In genomic region chr10:27747096-27747451, GRCh38 we compare ENCODE assay signal across 12 cellular contexts. TPM values are rescaled to one million over a fixed set of nuclear protein-coding genes. Genes with fewer than 3 reads are reported as not detected.
DNase-seq lines count a peak whose midpoint lies in the region; TF ChIP-seq lines count a peak whose summit lies in the region.
"Had no signal": no experiment of that assay in that cellular context is flagged by ENCODE, and none has a peak within 500 bp of the region (broad histone marks: within the 10 kb centered on the region; RNA-seq: fewer than 3 reads in every experiment).

No MANE protein-coding gene starts in this region.

- in situ Hi-C loops in brain microvascular endothelial cell (cut with HindIII; ENCODE audit: low pct_ligation_motif_present, low sequenced_read_pairs): no loop called here

- no peak overlapping the region for H3K4ac ChIP-seq in mesenchymal stem cell (ENCODE audit: low read depth in 1 of 2, low read length in 2 of 2)

- H3K36me3 ChIP-seq in BJ (ENCODE audit: control insufficient read depth, insufficient read depth, low read length) (peaks cover 8% of the 10 kb centered on the region), brain microvascular endothelial cell (replicated peaks) (no peaks in the 10 kb centered on the region), mesenchymal stem cell (ENCODE audit: control insufficient read depth in 1 of 2, insufficient read depth in 2 of 2, low read depth in 1 of 2, low read length in 2 of 2) (no peaks in the 10 kb centered on the region)
- H3K36me3 ChIP-seq: BLaER1 treated with 17β-estradiol and CSF1 and Interleukin-3, amounts not matched to agents 10 nM and 100 nM; left ventricle myocardium inferior; SJCRH30; tibial artery had no signal

- no peak overlapping the region for H2AFZ ChIP-seq in mesenchymal stem cell (ENCODE audit: low read depth, low read length)

- no peaks in the 10 kb centered on the region for H3K79me1 ChIP-seq in mesenchymal stem cell (replicated peaks; ENCODE audit: low read length, poor library complexity, severe bottlenecking)

- no peak for DNase-seq in BJ (ENCODE audit: low read depth)
- peak; percentile 15 for DNase-seq in ELR (ENCODE audit: low read depth)
- DNase-seq in brain microvascular endothelial cell: no peak
- peak; percentile 5 for DNase-seq in mesenchymal stem cell
- DNase-seq in HuH-7 (ENCODE audit: low spot score): no peak
- no peak for DNase-seq in hypothalamus (lab: John Stamatoyannopoulos, UW)
- no peak for DNase-seq in NCI-H1436 treated with DMSO at 0.1 percent for 48 hours (lab: John Stamatoyannopoulos, UW)
- no peak for DNase-seq in UCSD-AML1 (lab: John Stamatoyannopoulos, UW; ENCODE audit: unreplicated experiment)
- DNase-seq: left ventricle myocardium inferior, SJCRH30, tibial artery had no signal

- H3K4me2 ChIP-seq in mesenchymal stem cell (ENCODE audit: low read length, poor library complexity, severe bottlenecking): no peak overlapping the region

- H3K27ac ChIP-seq in brain microvascular endothelial cell: no peak overlapping the region
- no peak overlapping the region for H3K27ac ChIP-seq in mesenchymal stem cell (ENCODE audit: low read length, poor library complexity, severe bottlenecking)
- H3K27ac ChIP-seq: BLaER1 treated with 17β-estradiol and CSF1 and Interleukin-3, amounts not matched to agents 10 nM and 100 nM; left ventricle myocardium inferior; SJCRH30 had no signal

- H3K23ac ChIP-seq in mesenchymal stem cell (ENCODE audit: low read length in 2 of 2): no peak overlapping the region

- no peak overlapping the region for H4K8ac ChIP-seq in mesenchymal stem cell (ENCODE audit: low read length)

- no peak overlapping the region for H2BK12ac ChIP-seq in mesenchymal stem cell (ENCODE audit: low read length in 2 of 2)

- H2BK5ac ChIP-seq in mesenchymal stem cell (ENCODE audit: low read depth, low read length, poor library complexity, severe bottlenecking): no peak overlapping the region

- H2BK120ac ChIP-seq in mesenchymal stem cell (ENCODE audit: low read depth, low read length): no peak overlapping the region

- peaks cover 40% of the 10 kb centered on the region for H3K4me1 ChIP-seq in mesenchymal stem cell (ENCODE audit: control insufficient read depth, insufficient read depth, low read depth, low read length)
- H3K4me1 ChIP-seq: SJCRH30 had no signal

- H3K9me3 ChIP-seq in mesenchymal stem cell (ENCODE audit: control insufficient read depth, low read length): no peaks in the 10 kb centered on the region
- H3K9me3 ChIP-seq: left ventricle myocardium inferior, SJCRH30, tibial artery had no signal

- no peak overlapping the region for H3K9ac ChIP-seq in mesenchymal stem cell (ENCODE audit: low read length)
- H3K9ac ChIP-seq: BLaER1 treated with 17β-estradiol and CSF1 and Interleukin-3, amounts not matched to agents 10 nM and 100 nM had no signal

- POLR2A ChIA-PET in BJ (lab: Charles Lee): interaction anchor here (0.6 kb wide), 1 partner anchor 11 kb away, joined by 3 read pairs; no protein-coding TSS in a partner anchor

- H3K27me3 ChIP-seq in BJ (ENCODE audit: control insufficient read depth, insufficient read depth, low read length) (no peaks in the 10 kb centered on the region), brain microvascular endothelial cell (replicated peaks) (peaks cover 57% of the 10 kb centered on the region), mesenchymal stem cell (ENCODE audit: control insufficient read depth in 1 of 2, insufficient read depth in 1 of 2, low read length in 2 of 2) (peaks cover 46 to 92% of the 10 kb centered on the region in 2 experiments)
- H3K27me3 ChIP-seq: SJCRH30 had no signal

- no peak overlapping the region for H3K14ac ChIP-seq in mesenchymal stem cell (ENCODE audit: low read length in 2 of 2)

- no peak overlapping the region for H3K18ac ChIP-seq in mesenchymal stem cell (ENCODE audit: low read depth in 1 of 2, low read length in 2 of 2)

- H4K91ac ChIP-seq in mesenchymal stem cell (ENCODE audit: low read length): no peak overlapping the region

- no peak overlapping the region for H2BK15ac ChIP-seq in mesenchymal stem cell (ENCODE audit: low read depth, poor library complexity, severe bottlenecking)

- H3K4me3 ChIP-seq in BJ (ENCODE audit: low read depth, low read length) (peak overlapping the region; percentile 91), brain microvascular endothelial cell (ENCODE audit: low read depth, low read length) (no peak overlapping the region), mesenchymal stem cell (ENCODE audit: insufficient read depth in 1 of 2, low read depth in 1 of 2, low read length in 2 of 2) (no peak overlapping the region)

- WGBS in mesenchymal stem cell: 12% methylated on average over 9 of the region's 10 CpGs

- TF ChIP-seq CTCF in BJ (IDR thresholded peaks at IDR 0.05; ENCODE audit: insufficient read depth, low read depth, low read length) (0 out of 2 replicates have a peak, but pooled peaks have one; percentile 20), brain microvascular endothelial cell (IDR thresholded peaks at IDR 0.05; ENCODE audit: low read depth, low read length, missing control alignments) (peak; percentile 5)

- no peak overlapping the region for H2AK5ac ChIP-seq in mesenchymal stem cell (ENCODE audit: low read length, severe bottlenecking)

- CTCF ChIA-PET in BJ (lab: Yijun Ruan, JAX): interaction anchor here (1.2 to 2.5 kb wide), 6 partner anchors 22 to 635 kb away, joined by 3 to 7 read pairs (median 4); no protein-coding TSS in a partner anchor

RNA-seq across cellular contexts. Expression of gene MKX, which starts 1.5 kb away (rescaled TPM):
- polyA plus RNA-seq in BJ (2011; rRNA removed): 68.1 and 72.9 TPM in 2 replicates
- polyA minus RNA-seq in BJ (2011; rRNA and poly(A)+ RNA removed): 55.5 and 62.4 TPM in 2 replicates
- polyA plus RNA-seq in mesenchymal stem cell (2013, experiment 1 of 2): 0.04 TPM
- 0.01 TPM for polyA plus RNA-seq in mesenchymal stem cell (2013, experiment 2 of 2)

Comparison
In these comparisons a context has a peak if more than half of its experiments do, and no peak if none do; other contexts are left out.
1. DNase-seq: peak in ELR (single experiment) and mesenchymal stem cell (single experiment); none in BJ (single experiment), brain microvascular endothelial cell (single experiment), HuH-7 (single experiment), hypothalamus (0 of 51), NCI-H1436 treated with DMSO at 0.1 percent for 48 hours (single experiment) and UCSD-AML1 (single experiment).